8 cellular contexts compared by ENCODE assay signal in the genomic region with DNA sequence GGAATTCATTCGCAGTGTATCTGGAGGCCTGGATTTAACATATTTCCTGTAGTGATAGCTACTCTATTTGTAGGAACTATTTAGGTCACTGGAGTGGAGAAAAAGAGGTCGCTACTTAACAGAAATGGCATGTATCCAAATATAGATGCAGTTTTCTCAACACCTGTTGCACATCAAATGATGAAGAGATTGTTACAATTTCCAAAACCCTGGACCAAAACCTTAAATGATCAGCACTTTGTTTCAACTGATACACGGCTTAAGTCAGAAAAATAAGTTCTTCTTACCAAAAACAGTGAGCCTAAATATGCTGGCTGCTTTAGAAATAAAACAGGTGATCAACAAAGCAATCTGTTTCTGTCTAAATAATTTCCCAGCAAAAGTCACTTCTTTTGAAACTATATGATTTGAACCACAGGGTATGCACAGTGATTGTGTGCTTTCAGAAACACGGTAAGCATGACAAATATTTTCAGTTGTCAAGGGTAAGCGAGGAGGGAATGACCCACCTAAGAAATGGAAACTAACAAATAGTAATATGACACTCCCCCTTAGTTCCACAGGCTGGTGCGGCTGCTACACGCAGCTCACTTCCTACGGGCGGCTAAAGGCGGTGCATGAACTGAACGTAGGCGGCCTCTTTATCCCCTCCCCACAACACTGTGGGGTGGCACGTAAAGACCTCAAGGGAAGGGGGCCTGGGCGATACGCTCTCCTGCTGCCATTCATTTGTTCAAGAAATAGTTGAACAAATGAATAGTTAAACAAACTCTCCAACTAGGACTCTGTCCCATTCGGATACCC. TPM values are rescaled to one million over a fixed set of nuclear protein-coding genes. Genes with fewer than 3 reads are reported as not detected.
DNase-seq lines count a peak whose midpoint lies in the region; ATAC-seq and TF ChIP-seq lines count a peak whose summit lies in the region.

No MANE protein-coding gene starts in this region.

- intact Hi-C loops in sigmoid colon (cut with DNase I), result no loop called here

- peak overlapping the region; percentile 100 for H3K4me3 ChIP-seq in HUES6 (ENCODE audit: low read depth, low read length)
- peak overlapping the region; percentile 86 to 100 for H3K4me3 ChIP-seq in SK-N-SH (ENCODE audit: low read depth in 2 of 2, low read length in 1 of 2)
- peak overlapping the region; percentile 86 to 96 for H3K4me3 ChIP-seq in right atrium auricular region
- H3K4me3 ChIP-seq in sigmoid colon, result peak overlapping the region; percentile 72 to 91 (median 79)

- H3K27ac Mint-ChIP-seq in activated naive CD8-positive, alpha-beta T cell treated with anti-CD3 and anti-CD28 coated beads, Interleukin-2, amount 10 ng/mL, durations not matched to agents 7 days and 5 days, result peak overlapping the region; percentile 65

- no peaks in the 10 kb centered on the region for H3F3A ChIP-seq in SK-N-SH (replicated peaks; ENCODE audit: insufficient read depth)

- peaks cover 41% of the 10 kb centered on the region for H3K4me1 Mint-ChIP-seq in activated naive CD8-positive, alpha-beta T cell treated with anti-CD3 and anti-CD28 coated beads, Interleukin-2, amount 10 ng/mL, durations not matched to agents 7 days and 5 days

- peaks cover 25% of the 10 kb centered on the region for H3K27me3 Mint-ChIP-seq in activated naive CD8-positive, alpha-beta T cell treated with anti-CD3 and anti-CD28 coated beads, Interleukin-2, amount 10 ng/mL, durations not matched to agents 7 days and 5 days

- POLR2A ChIA-PET in SK-N-SH (lab: Yijun Ruan, JAX), result interaction anchor here (0.9 kb wide), 2 partner anchors 67 to 196 kb away, joined by 3 read pairs; no protein-coding TSS in a partner anchor
- POLR2A ChIA-PET in activated naive CD8-positive, alpha-beta T cell treated with anti-CD3 and anti-CD28 coated beads, Interleukin-2, amount 10 ng/mL, durations not matched to agents 7 days and 5 days (lab: Charles Lee), result interaction anchor here (0.6 to 4.5 kb wide), 7 partner anchors 9 to 604 kb away, joined by 3 to 30 read pairs (median 4); a partner anchor contains a TSS

- H3K79me2 ChIP-seq in SK-N-SH (ENCODE audit: insufficient read depth), result peaks cover 58% of the 10 kb centered on the region

- H3K27me3 ChIP-seq in HUES6 (ENCODE audit: control insufficient read depth, insufficient read depth, low read length) (no peaks in the 10 kb centered on the region), SK-N-SH (ENCODE audit: insufficient read depth) (no peaks in the 10 kb centered on the region), right atrium auricular region (no peaks in the 10 kb centered on the region), sigmoid colon (no peaks in the 10 kb centered on the region)

- peaks cover 18% of the 10 kb centered on the region for H3K4me1 ChIP-seq in HUES6 (ENCODE audit: control insufficient read depth, insufficient read depth, low read length)
- H3K4me1 ChIP-seq in SK-N-SH (ENCODE audit: control insufficient read depth in 1 of 2, insufficient read depth in 2 of 2, low read depth in 1 of 2, low read length in 1 of 2), result peaks cover 3 to 36% of the 10 kb centered on the region in 2 experiments; a peak in 3 of 4 replicates
- peaks cover 0 to 47% of the 10 kb centered on the region in 2 donors for H3K4me1 ChIP-seq in right atrium auricular region
- peaks cover 0 to 11% (median 5%) of the 10 kb centered on the region in 4 donors for H3K4me1 ChIP-seq in sigmoid colon

- 14% methylated on average over 13 of the region's 16 CpGs for WGBS in SK-N-SH (ENCODE audit: low lambda C conversion rate)
- WGBS in sigmoid colon, 2 donors, result 5 to 6% methylated on average over 16 of the region's 16 CpGs

- no peaks in the 10 kb centered on the region for H3K9me2 ChIP-seq in SK-N-SH

- H2AFZ ChIP-seq in SK-N-SH (ENCODE audit: low read depth), result peak overlapping the region; percentile 74

- CTCF ChIA-PET in SK-N-SH (lab: Yijun Ruan, JAX), result interaction anchor here (0.7 to 2.6 kb wide), 5 partner anchors 13 to 67 kb away, joined by 3 to 9 read pairs (median 5); no protein-coding TSS in a partner anchor

- H3K4me3 Mint-ChIP-seq in activated naive CD8-positive, alpha-beta T cell treated with anti-CD3 and anti-CD28 coated beads, Interleukin-2, amount 10 ng/mL, durations not matched to agents 7 days and 5 days, result peak overlapping the region; percentile 82

- H3K9ac ChIP-seq in HUES6 (ENCODE audit: low read length), result peak overlapping the region; percentile 96
- H3K9ac ChIP-seq in SK-N-SH, result peak overlapping the region; percentile 79

- no peaks in the 10 kb centered on the region for H3K9me3 Mint-ChIP-seq in activated naive CD8-positive, alpha-beta T cell treated with anti-CD3 and anti-CD28 coated beads, Interleukin-2, amount 10 ng/mL, durations not matched to agents 7 days and 5 days

- H3K36me3 ChIP-seq in HUES6 (ENCODE audit: control insufficient read depth, insufficient read depth, low read length) (no peaks in the 10 kb centered on the region), SK-N-SH (replicated peaks in 1 of 2; ENCODE audit: control insufficient read depth in 1 of 2, insufficient read depth in 2 of 2, low read length in 1 of 2) (no peaks in the 10 kb centered on the region), right atrium auricular region (no peaks in the 10 kb centered on the region), sigmoid colon (no peaks in the 10 kb centered on the region)

- TF ChIP-seq EP300 in SK-N-SH (IDR thresholded peaks at IDR 0.05; ENCODE audit: borderline replicate concordance in 1 of 2, low read depth in 1 of 2, low read length in 1 of 2) (no peak), sigmoid colon (IDR thresholded peaks at IDR 0.05) (no peak)

- no peak overlapping the region for H3K27ac ChIP-seq in HUES6 (ENCODE audit: low read depth, low read length)
- peak overlapping the region in 1 of 2 experiments; percentile 56; a peak in 2 of 4 replicates for H3K27ac ChIP-seq in SK-N-SH (ENCODE audit: low read depth in 2 of 2, low read length in 1 of 2)
- H3K27ac ChIP-seq in right atrium auricular region, result peak overlapping the region; percentile 95 to 96
- H3K27ac ChIP-seq in sigmoid colon, result peak overlapping the region; percentile 77 to 89 (median 82)

- DNase-seq in DMS79 treated with DMSO at 0.1 percent for 48 hours (lab: John Stamatoyannopoulos, UW) (peak; percentile 13), SK-N-SH (peak; percentile 72), right atrium auricular region (ENCODE audit: low spot score) (peak; percentile 66), sigmoid colon (peak; percentile 79), NCI-H187 (lab: John Stamatoyannopoulos, UW) (no peak)
- DNase-seq in activated naive CD8-positive, alpha-beta T cell treated with anti-CD3 and anti-CD28 coated beads, Interleukin-2, amount 10 ng/mL, durations not matched to agents 7 days and 5 days, result peak; percentile 59

- H3K36me3 Mint-ChIP-seq in activated naive CD8-positive, alpha-beta T cell treated with anti-CD3 and anti-CD28 coated beads, Interleukin-2, amount 10 ng/mL, durations not matched to agents 7 days and 5 days, result peaks cover 9% of the 10 kb centered on the region

- no peak for TF ChIP-seq RAD21 in SK-N-SH (IDR thresholded peaks at IDR 0.05; ENCODE audit: low read length)

- peak in 1 of 2 donors; percentile 24 for TF ChIP-seq POLR2A in sigmoid colon (IDR thresholded peaks at IDR 0.05)

- H4K20me1 ChIP-seq in SK-N-SH (ENCODE audit: insufficient read depth), result peaks cover 8% of the 10 kb centered on the region; the same call in 1 of the 2 replicates

- TF ChIP-seq CTCF in SK-N-SH (IDR thresholded peaks at IDR 0.05) (no peak), right atrium auricular region (IDR thresholded peaks at IDR 0.05) (no peak), sigmoid colon (IDR thresholded peaks at IDR 0.05) (peak in 1 of 4 experiments; percentile 13)

- H3K9me3 ChIP-seq in HUES6 (ENCODE audit: control insufficient read depth, insufficient read depth, low read depth, low read length) (no peaks in the 10 kb centered on the region), SK-N-SH (no peaks in the 10 kb centered on the region), right atrium auricular region (no peaks in the 10 kb centered on the region), sigmoid colon (no peaks in the 10 kb centered on the region)

- peak overlapping the region; percentile 87 for H3K4me2 ChIP-seq in SK-N-SH

- peak; percentile 44 for ATAC-seq in GM21447 (IDR thresholded peaks at IDR 0.05; ENCODE audit: unreplicated experiment)
- peak; percentile 50 for ATAC-seq in activated naive CD8-positive, alpha-beta T cell treated with anti-CD3 and anti-CD28 coated beads, Interleukin-2, amount 10 ng/mL, durations not matched to agents 7 days and 5 days (ENCODE audit: low read depth)

TF ChIP-seq in SK-N-SH, 30 proteins besides CTCF, POLR2A, EP300 and RAD21:
- peak; percentile 43; the same call in 1 of the 2 replicates for TF ChIP-seq MXI1 (IDR thresholded peaks at IDR 0.05; ENCODE audit: low read depth, low read length)
- TF ChIP-seq, protein P1, sequence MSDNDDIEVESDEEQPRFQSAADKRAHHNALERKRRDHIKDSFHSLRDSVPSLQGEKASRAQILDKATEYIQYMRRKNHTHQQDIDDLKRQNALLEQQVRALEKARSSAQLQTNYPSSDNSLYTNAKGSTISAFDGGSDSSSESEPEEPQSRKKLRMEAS (IDR thresholded peaks at IDR 0.05; ENCODE audit: low read depth), result peak; percentile 44; the same call in 1 of the 2 replicates
- TF ChIP-seq GABPA (IDR thresholded peaks at IDR 0.05; ENCODE audit: low read depth), result no peak
- TF ChIP-seq FOXM1 (IDR thresholded peaks at IDR 0.05; ENCODE audit: low read depth), result no peak
TF ChIP-seq in SK-N-SH: peak in this region for 2.

RNA-seq across cellular contexts. Expression of a gene that starts 1.1 kb away (rescaled TPM):
- polyA plus RNA-seq in SK-N-SH (2012; rRNA removed) (16.9 and 17.5 TPM in 2 replicates), sigmoid colon (10 to 100 TPM; 16.8 to 37.0 (median 30.5) TPM)
- 11.1 and 14.4 TPM in 2 replicates for polyA plus RNA-seq in SK-N-SH (2012; cell fraction: cytosol; rRNA removed)
- 9.6 and 11.1 TPM in 2 replicates for polyA plus RNA-seq in SK-N-SH (2012; cell fraction: nucleus; rRNA removed)
- total RNA-seq in activated naive CD8-positive, alpha-beta T cell treated with anti-CD3 and anti-CD28 coated beads, Interleukin-2, amount 10 ng/mL, durations not matched to agents 7 days and 5 days, result 1 to 10 TPM; 8.4 to 9.5 TPM
- total RNA-seq in right atrium auricular region (10 to 100 TPM; 22.2 to 26.3 TPM), sigmoid colon (10 to 100 TPM in 3 of 4 donors, 1 to 10 TPM in 1; 8.9 to 13.0 (median 11.3) TPM)

RNA-seq across cellular contexts. Expression of a gene that starts 49.6 kb away (rescaled TPM):
- not detected in 2 replicates for polyA plus RNA-seq in SK-N-SH (2012; rRNA removed)
- polyA plus RNA-seq in SK-N-SH (2012; cell fraction: cytosol; rRNA removed), result not detected in 2 replicates
- polyA plus RNA-seq in SK-N-SH (2012; cell fraction: nucleus; rRNA removed), result not detected in 2 replicates
- total RNA-seq in activated naive CD8-positive, alpha-beta T cell treated with anti-CD3 and anti-CD28 coated beads, Interleukin-2, amount 10 ng/mL, durations not matched to agents 7 days and 5 days, result not detected
- under 1 TPM in 1 of 2 donors, not detected in 1; 0.11 TPM for total RNA-seq in right atrium auricular region
- not detected for total RNA-seq in sigmoid colon
- polyA plus RNA-seq in sigmoid colon, result under 1 TPM in 1 of 3 donors, not detected in 2; 0.13 TPM

Comparison
In these comparisons a context has a peak if more than half of its experiments do, and no peak if none do; other contexts are left out.
1. DNase-seq: peak in DMS79 treated with DMSO at 0.1 percent for 48 hours (single experiment), SK-N-SH (single experiment), activated naive CD8-positive, alpha-beta T cell treated with anti-CD3 and anti-CD28 coated beads, Interleukin-2, amount 10 ng/mL, durations not matched to agents 7 days and 5 days (single experiment), right atrium auricular region (single experiment) and sigmoid colon (single experiment); none in NCI-H187 (0 of 2).
2. Peak in every context shown above with its lines, with median percentiles within 50 percentile points of each other: H3K4me3 ChIP-seq.